18 cellular contexts compared by ENCODE assay signal in genomic region chr3:107861422-107861821, GRCh38.
"Had no signal": no experiment of that assay in that cellular context is flagged by ENCODE, and none has a peak within 500 bp of the region (broad histone marks: within the 10 kb centered on the region; RNA-seq: fewer than 3 reads in every experiment).

No MANE protein-coding gene starts in this region.

- H3K27me3 ChIP-seq: gastroesophageal sphincter, heart left ventricle, left lung, suprapubic skin had no signal

- FAIRE-seq: bronchial epithelial cell, kidney had no signal

- H3K9me3 ChIP-seq: gastroesophageal sphincter, heart left ventricle, left lung, suprapubic skin had no signal

- ATAC-seq: activated naive CD4-positive, alpha-beta T cell treated with anti-CD3 and anti-CD28 coated beads, Interleukin-2, amount 50 U/mL, for 72 hours; activated T-cell treated with anti-CD3 and anti-CD28 coated beads, Interleukin-2, amount 50 U/mL, for 72 hours; esophagus mucosa; gastroesophageal sphincter; left lung; stimulated activated naive CD8-positive, alpha-beta T cell treated with anti-CD3 and anti-CD28 coated beads, Interleukin-15, amount 100 ng/mL, for 72 hours had no signal

- H3K4me3 Mint-ChIP-seq: activated T-cell treated with anti-CD3 and anti-CD28 coated beads, Interleukin-2, amount 50 U/mL, for 72 hours; dendritic cell treated with granulocyte-macrophage colony-stimulating factor and Interleukin-4, amounts not matched to agents 40 ng/mL and 50 ng/mL, for 4 days; neural crest cell; stimulated activated naive CD8-positive, alpha-beta T cell treated with anti-CD3 and anti-CD28 coated beads, Interleukin-15, amount 100 ng/mL, for 72 hours had no signal

- H3K9me3 Mint-ChIP-seq: activated naive CD4-positive, alpha-beta T cell treated with anti-CD3 and anti-CD28 coated beads, Interleukin-2, amount 50 U/mL, for 72 hours; activated T-cell treated with anti-CD3 and anti-CD28 coated beads, Interleukin-2, amount 50 U/mL, for 72 hours; dendritic cell treated with granulocyte-macrophage colony-stimulating factor and Interleukin-4, amounts not matched to agents 40 ng/mL and 50 ng/mL, for 4 days; neural crest cell; stimulated activated naive CD8-positive, alpha-beta T cell treated with anti-CD3 and anti-CD28 coated beads, Interleukin-15, amount 100 ng/mL, for 72 hours had no signal

- H3K27ac Mint-ChIP-seq: activated naive CD4-positive, alpha-beta T cell treated with anti-CD3 and anti-CD28 coated beads, Interleukin-2, amount 50 U/mL, for 72 hours; activated T-cell treated with anti-CD3 and anti-CD28 coated beads, Interleukin-2, amount 50 U/mL, for 72 hours; dendritic cell treated with granulocyte-macrophage colony-stimulating factor and Interleukin-4, amounts not matched to agents 40 ng/mL and 50 ng/mL, for 4 days; stimulated activated naive CD8-positive, alpha-beta T cell treated with anti-CD3 and anti-CD28 coated beads, Interleukin-15, amount 100 ng/mL, for 72 hours had no signal

- H3K4me1 ChIP-seq: heart left ventricle, left lung, suprapubic skin had no signal

- H3K36me3 Mint-ChIP-seq: activated naive CD4-positive, alpha-beta T cell treated with anti-CD3 and anti-CD28 coated beads, Interleukin-2, amount 50 U/mL, for 72 hours had no signal

- H3K4me1 Mint-ChIP-seq: neural crest cell had no signal

- DNase-seq: activated CD4-positive, alpha-beta T cell treated with anti-CD3 and anti-CD28 coated beads, Interleukin-2, amount 50 U/mL, for 4 hours; activated gamma-delta T cell; activated T-cell treated with anti-CD3 and anti-CD28 coated beads, Interleukin-2, amount 50 U/mL, for 72 hours; effector CD8-positive, alpha-beta T cell; heart left ventricle; kidney; midbrain; stimulated activated CD4-positive, alpha-beta T cell treated with anti-CD3 and anti-CD28 coated beads, Interleukin-2, amount 100 ng/mL, for 24 hours; stimulated activated naive CD8-positive, alpha-beta T cell treated with anti-CD3 and anti-CD28 coated beads, Interleukin-15, amount 100 ng/mL, for 72 hours; WERI-Rb-1 had no signal

- H3K36me3 ChIP-seq: gastroesophageal sphincter, heart left ventricle, left lung, suprapubic skin, WERI-Rb-1 had no signal

- H3K27ac ChIP-seq: gastroesophageal sphincter, heart left ventricle, left lung, suprapubic skin, WERI-Rb-1 had no signal

- H3K4me3 ChIP-seq: gastroesophageal sphincter, heart left ventricle, left lung, suprapubic skin had no signal
